8 cellular contexts compared by ENCODE assay signal in the genomic region with DNA sequence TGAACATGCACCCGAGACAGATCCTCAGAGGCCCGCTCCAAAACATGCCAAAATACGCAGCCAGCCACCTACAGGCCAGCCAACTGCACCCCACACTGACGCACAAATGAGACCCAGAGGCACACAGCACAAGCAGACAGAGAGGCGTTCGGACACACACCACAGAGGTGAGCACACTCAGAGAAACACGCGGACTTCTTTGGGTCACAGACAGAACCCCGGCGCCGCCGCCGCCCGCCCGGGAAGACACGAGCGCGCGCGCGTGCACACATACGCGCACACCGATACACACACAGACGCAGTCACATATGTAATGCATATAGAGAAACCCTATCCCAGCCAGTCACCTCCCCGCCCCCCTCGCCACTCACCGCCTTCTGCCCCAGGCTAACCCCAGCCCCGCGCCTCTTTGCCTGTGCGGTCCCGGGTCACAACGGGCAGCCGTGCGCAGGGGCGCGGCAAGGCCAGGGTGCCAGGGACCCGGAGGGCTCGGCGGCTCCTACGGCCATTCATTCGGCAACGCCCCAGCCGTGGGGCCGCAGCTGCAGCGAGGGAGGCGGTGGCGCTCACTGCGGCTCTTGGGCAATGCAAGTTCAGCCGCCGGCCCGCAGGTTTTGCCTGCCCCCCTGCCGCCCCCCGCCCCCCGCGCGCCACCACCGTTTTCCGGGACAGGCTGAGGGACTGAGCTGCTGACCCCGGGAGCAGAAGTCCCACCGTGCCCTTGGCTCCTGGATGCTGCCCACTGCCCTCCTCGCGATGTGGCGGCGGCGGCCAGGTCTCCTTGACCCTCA. TPM values are rescaled to one million over a fixed set of nuclear protein-coding genes. Genes with fewer than 3 reads are reported as not detected.
A peak's percentile ranks its signal among the peaks of the same experiment; 100 is the strongest.
DNase-seq lines count a peak whose midpoint lies in the region; ATAC-seq and TF ChIP-seq lines count a peak whose summit lies in the region.

No MANE protein-coding gene starts in this region.

- H2BK120ac ChIP-seq in mesendoderm (ENCODE audit: low read depth, low read length), result no peak overlapping the region

- H2BK15ac ChIP-seq in mesendoderm (replicated peaks; ENCODE audit: low read depth), result no peak overlapping the region

- peak overlapping the region; percentile 45 for H3K4me2 ChIP-seq in mesendoderm (ENCODE audit: low read length)

- H4K5ac ChIP-seq in mesendoderm (ENCODE audit: low read length), result no peak overlapping the region

- no peaks in the 10 kb centered on the region for H3K79me1 ChIP-seq in mesendoderm (ENCODE audit: low read length)

- no peak overlapping the region for H3K4ac ChIP-seq in mesendoderm (ENCODE audit: low read depth, low read length)

- peaks cover 27% of the 10 kb centered on the region for H3K4me1 Mint-ChIP-seq in stimulated activated naive CD8-positive, alpha-beta T cell treated with anti-CD3 and anti-CD28 coated beads, Interleukin-15, Interleukin-2, amounts not matched to agents 100 ng/mL and 50 ng/mL, for 24 hours (ENCODE audit: low read depth)

- H3K56ac ChIP-seq in mesendoderm (ENCODE audit: low read length), result peak overlapping the region; percentile 79

- no peak overlapping the region for H2AK5ac ChIP-seq in mesendoderm (ENCODE audit: low read length)

- peak overlapping the region; percentile 68 for H3K4me3 ChIP-seq in AG10803 (ENCODE audit: low read length)
- peak overlapping the region; percentile 74 to 76 for H3K4me3 ChIP-seq in duodenal mucosa (ENCODE audit: low read depth in 1 of 2, low read length in 2 of 2)
- H3K4me3 ChIP-seq in mesendoderm (ENCODE audit: low read length), result peak overlapping the region; percentile 33

- H3K27me3 ChIP-seq in duodenal mucosa (ENCODE audit: control insufficient read depth in 1 of 2, insufficient read depth in 2 of 2, low read length in 2 of 2), result no peaks in the 10 kb centered on the region
- no peaks in the 10 kb centered on the region for H3K27me3 ChIP-seq in mesendoderm (ENCODE audit: insufficient read depth, low read length, poor library complexity)

- no CpG with 5 or more reads among the region's 66 CpGs for WGBS in mesendoderm (ENCODE audit: extremely low coverage, insufficient coverage, low lambda C conversion rate)

- H3K27ac Mint-ChIP-seq in stimulated activated naive CD8-positive, alpha-beta T cell treated with anti-CD3 and anti-CD28 coated beads, Interleukin-15, Interleukin-2, amounts not matched to agents 100 ng/mL and 50 ng/mL, for 24 hours, result peak overlapping the region; percentile 100

- no peaks in the 10 kb centered on the region for H3K36me3 ChIP-seq in duodenal mucosa (ENCODE audit: control insufficient read depth in 1 of 2, insufficient read depth in 2 of 2, low read length in 2 of 2)
- H3K36me3 ChIP-seq in mesendoderm (ENCODE audit: control insufficient read depth, insufficient read depth, low read length), result no peaks in the 10 kb centered on the region

- no peak overlapping the region for H3K23ac ChIP-seq in mesendoderm (ENCODE audit: low read length)

- ATAC-seq in GM18907 (IDR thresholded peaks at IDR 0.05; ENCODE audit: unreplicated experiment), result peak; percentile 22
- no peak for ATAC-seq in GM19455 (IDR thresholded peaks at IDR 0.05; ENCODE audit: unreplicated experiment)

- no peaks in the 10 kb centered on the region for H3K9me3 ChIP-seq in duodenal mucosa (ENCODE audit: control insufficient read depth in 1 of 2, low read length in 2 of 2)

- H3K4me1 ChIP-seq in duodenal mucosa (ENCODE audit: control insufficient read depth in 1 of 2, insufficient read depth in 2 of 2, low read length in 2 of 2), result peaks cover 0 to 11% of the 10 kb centered on the region in 2 donors
- no peaks in the 10 kb centered on the region for H3K4me1 ChIP-seq in mesendoderm (ENCODE audit: control insufficient read depth, low read depth, low read length)

- peak overlapping the region; percentile 98 for H3K4me3 Mint-ChIP-seq in stimulated activated naive CD8-positive, alpha-beta T cell treated with anti-CD3 and anti-CD28 coated beads, Interleukin-15, Interleukin-2, amounts not matched to agents 100 ng/mL and 50 ng/mL, for 24 hours

- no peaks in the 10 kb centered on the region for H3K79me2 ChIP-seq in mesendoderm (ENCODE audit: control insufficient read depth, insufficient read depth, low read length)

- TF ChIP-seq CTCF in AG10803 (conservative IDR thresholded peaks at IDR 0.05; ENCODE audit: low read length), result peak; percentile 15

- H3K27ac ChIP-seq in duodenal mucosa (ENCODE audit: low read depth, low read length), result peak overlapping the region; percentile 66
- no peak overlapping the region for H3K27ac ChIP-seq in mesendoderm (ENCODE audit: low read depth, low read length)

- H3K9ac ChIP-seq in duodenal mucosa (ENCODE audit: low read depth in 1 of 2, low read length in 2 of 2) (peak overlapping the region; percentile 48 to 69), mesendoderm (ENCODE audit: low read length) (peak overlapping the region; percentile 56)

- H2BK5ac ChIP-seq in mesendoderm (ENCODE audit: low read length), result no peak overlapping the region

- H4K8ac ChIP-seq in mesendoderm (ENCODE audit: low read depth, low read length), result no peak overlapping the region

- no peaks in the 10 kb centered on the region for H3K9me3 Mint-ChIP-seq in stimulated activated naive CD8-positive, alpha-beta T cell treated with anti-CD3 and anti-CD28 coated beads, Interleukin-15, Interleukin-2, amounts not matched to agents 100 ng/mL and 50 ng/mL, for 24 hours

- peak overlapping the region; percentile 3 for H3K18ac ChIP-seq in mesendoderm (ENCODE audit: low read length)

- H3K36me3 Mint-ChIP-seq in stimulated activated naive CD8-positive, alpha-beta T cell treated with anti-CD3 and anti-CD28 coated beads, Interleukin-15, Interleukin-2, amounts not matched to agents 100 ng/mL and 50 ng/mL, for 24 hours (ENCODE audit: low read depth), result no peaks in the 10 kb centered on the region

- H3K27me3 Mint-ChIP-seq in stimulated activated naive CD8-positive, alpha-beta T cell treated with anti-CD3 and anti-CD28 coated beads, Interleukin-15, Interleukin-2, amounts not matched to agents 100 ng/mL and 50 ng/mL, for 24 hours, result no peaks in the 10 kb centered on the region

- DNase-seq in AG10803 (ENCODE audit: low read depth) (peak; percentile 34), MV-4-11 (lab: John Stamatoyannopoulos, UW) (peak; percentile 36), mesendoderm (peak; percentile 32)
- peak; percentile 74 for DNase-seq in activated CD4-positive, alpha-beta T cell treated with anti-CD3 and anti-CD28 coated beads for 48 hours

RNA-seq across cellular contexts. Expression of a gene that starts 0.5 kb away (rescaled TPM):
- 19.8 TPM for polyA plus RNA-seq in mesendoderm (2013, experiment 1 of 2)
- 20.8 TPM for polyA plus RNA-seq in mesendoderm (2013, experiment 2 of 2)
